8 cellular contexts compared by ENCODE assay signal in genomic region chr12:570237-570925, GRCh38.
DNase-seq lines count a peak whose midpoint lies in the region; ATAC-seq and TF ChIP-seq lines count a peak whose summit lies in the region.

No MANE protein-coding gene starts in this region.

- CTCF ChIA-PET in A673 (lab: Charles Lee): interaction anchor here (0.6 kb wide), 1 partner anchor 187 kb away, joined by 3 read pairs; no protein-coding TSS in a partner anchor

- no TSS peak for BruUV-seq in A673 (replicated peaks; lab: Mats Ljungman, UMichigan)

- no peak for DNase-seq in A673 (ENCODE audit: low spot score)
- DNase-seq in HFF-Myc (ENCODE audit: extremely low read depth, low read depth): no peak
- peak; percentile 89 for DNase-seq in right atrium auricular region (ENCODE audit: low spot score)
- peak; percentile 73 for DNase-seq in retina
- no peak for DNase-seq in NCI-H2029 treated with DMSO at 0.1 percent for 48 hours (lab: John Stamatoyannopoulos, UW)

- POLR2A ChIA-PET in A673 (lab: Charles Lee; ENCODE audit: low non-redundant PET): no interaction called here

- H3K27me3 ChIP-seq in A673 (replicated peaks; ENCODE audit: insufficient read depth, low read depth, low read length, poor library complexity): no peaks in the 10 kb centered on the region
- H3K27me3 ChIP-seq in right atrium auricular region: no peaks in the 10 kb centered on the region

- H3K4me3 ChIP-seq in A673 (ENCODE audit: low read depth, low read length, poor library complexity, severe bottlenecking) (peak overlapping the region; percentile 55), HFF-Myc (replicated peaks; ENCODE audit: low read depth, low read length) (peak overlapping the region; percentile 63), right atrium auricular region (peak overlapping the region; percentile 54 to 69)

- TF ChIP-seq CTCF in A673 (conservative IDR thresholded peaks at IDR 0.05; ENCODE audit: low read depth, low read length) (no peak), HFF-Myc (IDR thresholded peaks at IDR 0.05; ENCODE audit: low read depth, low read length, missing control alignments) (no peak), right atrium auricular region (IDR thresholded peaks at IDR 0.05) (no peak)

- intact Hi-C loops in A673 (cut with micrococcal nuclease; ENCODE audit: unreplicated experiment): loop anchor here (2.0 kb wide), 1 partner anchor 1012 kb away; no protein-coding TSS in a partner anchor

- H3K4me1 ChIP-seq in A673 (ENCODE audit: insufficient read depth, low read length, poor library complexity, severe bottlenecking): no peaks in the 10 kb centered on the region
- H3K4me1 ChIP-seq in right atrium auricular region: peaks cover 0 to 40% of the 10 kb centered on the region in 2 donors

- no peaks in the 10 kb centered on the region for H3K36me3 ChIP-seq in A673 (ENCODE audit: insufficient read depth, low read length, poor library complexity, severe bottlenecking)
- no peaks in the 10 kb centered on the region for H3K36me3 ChIP-seq in right atrium auricular region

- H3K27ac ChIP-seq in A673 (ENCODE audit: low read depth, low read length, poor library complexity, severe bottlenecking) (no peak overlapping the region), angular gyrus (ENCODE audit: low read depth, low read length) (peak overlapping the region; percentile 50), right atrium auricular region (peak overlapping the region; percentile 94 to 98)

- peaks cover 3% of the 10 kb centered on the region for H3K9me3 ChIP-seq in A673 (ENCODE audit: low read depth, low read length, poor library complexity, severe bottlenecking)
- no peaks in the 10 kb centered on the region for H3K9me3 ChIP-seq in right atrium auricular region

- no peak for ATAC-seq in HG02973 (IDR thresholded peaks at IDR 0.05; ENCODE audit: unreplicated experiment)
- no peak for ATAC-seq in HG02759 (IDR thresholded peaks at IDR 0.05; ENCODE audit: unreplicated experiment)

Comparison
In these comparisons a context has a peak if more than half of its experiments do, and no peak if none do; other contexts are left out.
1. DNase-seq: peak in right atrium auricular region (single experiment) and retina (single experiment); none in A673 (single experiment), HFF-Myc (single experiment) and NCI-H2029 treated with DMSO at 0.1 percent for 48 hours (single experiment).
2. Peak in every context shown above with its lines, with median percentiles within 50 percentile points of each other: H3K4me3 ChIP-seq.